ENCODE assay signal across 9 cellular contexts in genomic region chr6:108838101-108838717, GRCh38. TPM values are rescaled to one million over a fixed set of nuclear protein-coding genes. Genes with fewer than 3 reads are reported as not detected.
DNase-seq lines count a peak whose midpoint lies in the region; ATAC-seq lines count a peak whose summit lies in the region.
"Had no signal": no experiment of that assay in that cellular context is flagged by ENCODE, and none has a peak within 500 bp of the region (broad histone marks: within the 10 kb centered on the region; RNA-seq: fewer than 3 reads in every experiment).

No MANE protein-coding gene starts in this region.

- ATAC-seq in stimulated activated naive CD8-positive, alpha-beta T cell treated with anti-CD3 and anti-CD28 coated beads, Interleukin-15, amount 100 ng/mL, for 72 hours = no peak
- ATAC-seq in stimulated activated naive CD8-positive, alpha-beta T cell treated with anti-CD3 and anti-CD28 coated beads, Interleukin-15, Interleukin-2, amounts not matched to agents 100 U/mL and 50 U/mL, for 24 hours = no peak

- H3K27me3 Mint-ChIP-seq in stimulated activated naive CD8-positive, alpha-beta T cell treated with anti-CD3 and anti-CD28 coated beads, Interleukin-15, amount 100 ng/mL, for 72 hours = peaks cover 37% of the 10 kb centered on the region
- peaks cover 14% of the 10 kb centered on the region for H3K27me3 Mint-ChIP-seq in activated naive CD8-positive, alpha-beta T cell treated with anti-CD3 and anti-CD28 coated beads for 36 hours
- H3K27me3 Mint-ChIP-seq in immature natural killer cell (ENCODE audit: low read depth in 3 of 3) = peaks cover 2 to 16% (median 10%) of the 10 kb centered on the region in 3 donors

- peaks cover 42% of the 10 kb centered on the region for H3K4me1 Mint-ChIP-seq in stimulated activated naive CD8-positive, alpha-beta T cell treated with anti-CD3 and anti-CD28 coated beads, Interleukin-15, amount 100 ng/mL, for 72 hours
- peaks cover 22% of the 10 kb centered on the region for H3K4me1 Mint-ChIP-seq in activated naive CD8-positive, alpha-beta T cell treated with anti-CD3 and anti-CD28 coated beads for 36 hours
- H3K4me1 Mint-ChIP-seq in immature natural killer cell = peaks cover 38 to 53% of the 10 kb centered on the region in 2 donors

- H3K36me3 Mint-ChIP-seq in activated naive CD8-positive, alpha-beta T cell treated with anti-CD3 and anti-CD28 coated beads for 36 hours = no peaks in the 10 kb centered on the region
- no peaks in the 10 kb centered on the region for H3K36me3 Mint-ChIP-seq in immature natural killer cell

- peak overlapping the region; percentile 58 for H3K4me3 Mint-ChIP-seq in stimulated activated naive CD8-positive, alpha-beta T cell treated with anti-CD3 and anti-CD28 coated beads, Interleukin-15, amount 100 ng/mL, for 72 hours
- no peak overlapping the region for H3K4me3 Mint-ChIP-seq in activated naive CD8-positive, alpha-beta T cell treated with anti-CD3 and anti-CD28 coated beads for 36 hours
- H3K4me3 Mint-ChIP-seq in immature natural killer cell = peak overlapping the region; percentile 60 to 80 (median 66)

- H3K27ac Mint-ChIP-seq in stimulated activated naive CD8-positive, alpha-beta T cell treated with anti-CD3 and anti-CD28 coated beads, Interleukin-15, amount 100 ng/mL, for 72 hours = peak overlapping the region; percentile 93 to 96
- peak overlapping the region; percentile 63 for H3K27ac Mint-ChIP-seq in activated naive CD8-positive, alpha-beta T cell treated with anti-CD3 and anti-CD28 coated beads for 36 hours
- peak overlapping the region; percentile 67 to 85 (median 80) for H3K27ac Mint-ChIP-seq in immature natural killer cell

- H3K9me3 Mint-ChIP-seq in stimulated activated naive CD8-positive, alpha-beta T cell treated with anti-CD3 and anti-CD28 coated beads, Interleukin-15, amount 100 ng/mL, for 72 hours = no peaks in the 10 kb centered on the region
- no peaks in the 10 kb centered on the region for H3K9me3 Mint-ChIP-seq in activated naive CD8-positive, alpha-beta T cell treated with anti-CD3 and anti-CD28 coated beads for 36 hours
- no peaks in the 10 kb centered on the region for H3K9me3 Mint-ChIP-seq in immature natural killer cell

- no peak for DNase-seq in stimulated activated naive CD8-positive, alpha-beta T cell treated with anti-CD3 and anti-CD28 coated beads, Interleukin-15, amount 100 ng/mL, for 72 hours
- DNase-seq in stimulated activated naive CD8-positive, alpha-beta T cell treated with anti-CD3 and anti-CD28 coated beads, Interleukin-15, Interleukin-2, amounts not matched to agents 100 U/mL and 50 U/mL, for 24 hours = no peak
- DNase-seq in activated naive CD8-positive, alpha-beta T cell treated with anti-CD3 and anti-CD28 coated beads for 36 hours = no peak
- DNase-seq in immature natural killer cell (peak; percentile 50 to 72 (median 63)), activated gamma-delta T cell treated with Interleukin-2 at 50 U/mL for 16 hours (no peak), C1 segment of cervical spinal cord (lab: John Stamatoyannopoulos, UW) (no peak), cerebellar nuclear complex (lab: John Stamatoyannopoulos, UW) (no peak)
- DNase-seq in activated CD4-positive, alpha-beta T cell treated with anti-CD3 and anti-CD28 coated beads for 4 hours = no peak
- DNase-seq: NCI-H1436 treated with DMSO at 0.1 percent for 48 hours had no signal

RNA-seq across cellular contexts. Expression of gene ARMC2, which starts 10.0 kb away (rescaled TPM):
- 1 to 10 TPM; 3.4 to 3.5 TPM for total RNA-seq in activated naive CD8-positive, alpha-beta T cell treated with anti-CD3 and anti-CD28 coated beads for 36 hours
- 1 to 10 TPM; 4.0 to 8.5 (median 4.2) TPM for polyA plus RNA-seq in immature natural killer cell

Comparison
In these comparisons a context has a peak if more than half of its experiments do, and no peak if none do; other contexts are left out.
1. DNase-seq: peak in immature natural killer cell (3 of 3); none in stimulated activated naive CD8-positive, alpha-beta T cell treated with anti-CD3 and anti-CD28 coated beads, Interleukin-15, amount 100 ng/mL, for 72 hours (0 of 2), stimulated activated naive CD8-positive, alpha-beta T cell treated with anti-CD3 and anti-CD28 coated beads, Interleukin-15, Interleukin-2, amounts not matched to agents 100 U/mL and 50 U/mL, for 24 hours (single experiment), activated naive CD8-positive, alpha-beta T cell treated with anti-CD3 and anti-CD28 coated beads for 36 hours (single experiment), activated gamma-delta T cell treated with Interleukin-2 at 50 U/mL for 16 hours (single experiment), C1 segment of cervical spinal cord (0 of 14), activated CD4-positive, alpha-beta T cell treated with anti-CD3 and anti-CD28 coated beads for 4 hours (0 of 2) and cerebellar nuclear complex (0 of 2).
2. Peak in every context shown above with its lines, with median percentiles within 50 percentile points of each other: H3K27ac Mint-ChIP-seq.